ENCODE assay signal across 1 cellular context in genomic region chr2:142131016-142131714, GRCh38.
TF ChIP-seq lines count a peak whose summit lies in the region.

Gene LRP1B (minus strand): TSS chr2:142131016. CDS start chr2:142130729, 287 bp downstream.

TF ChIP-seq in GM12878, 131 proteins besides CTCF, POLR2A, EP300 and RAD21:
- TF ChIP-seq ZBTB4 (CRISPR knock-in tag; IDR thresholded peaks at IDR 0.05) (no peak), BACH1 (IDR thresholded peaks at IDR 0.05; ENCODE audit: borderline replicate concordance) (0 out of 2 replicates have a peak, but pooled peaks have one; percentile 43)
